ENCODE assay signal across 8 cellular contexts in the genomic region with DNA sequence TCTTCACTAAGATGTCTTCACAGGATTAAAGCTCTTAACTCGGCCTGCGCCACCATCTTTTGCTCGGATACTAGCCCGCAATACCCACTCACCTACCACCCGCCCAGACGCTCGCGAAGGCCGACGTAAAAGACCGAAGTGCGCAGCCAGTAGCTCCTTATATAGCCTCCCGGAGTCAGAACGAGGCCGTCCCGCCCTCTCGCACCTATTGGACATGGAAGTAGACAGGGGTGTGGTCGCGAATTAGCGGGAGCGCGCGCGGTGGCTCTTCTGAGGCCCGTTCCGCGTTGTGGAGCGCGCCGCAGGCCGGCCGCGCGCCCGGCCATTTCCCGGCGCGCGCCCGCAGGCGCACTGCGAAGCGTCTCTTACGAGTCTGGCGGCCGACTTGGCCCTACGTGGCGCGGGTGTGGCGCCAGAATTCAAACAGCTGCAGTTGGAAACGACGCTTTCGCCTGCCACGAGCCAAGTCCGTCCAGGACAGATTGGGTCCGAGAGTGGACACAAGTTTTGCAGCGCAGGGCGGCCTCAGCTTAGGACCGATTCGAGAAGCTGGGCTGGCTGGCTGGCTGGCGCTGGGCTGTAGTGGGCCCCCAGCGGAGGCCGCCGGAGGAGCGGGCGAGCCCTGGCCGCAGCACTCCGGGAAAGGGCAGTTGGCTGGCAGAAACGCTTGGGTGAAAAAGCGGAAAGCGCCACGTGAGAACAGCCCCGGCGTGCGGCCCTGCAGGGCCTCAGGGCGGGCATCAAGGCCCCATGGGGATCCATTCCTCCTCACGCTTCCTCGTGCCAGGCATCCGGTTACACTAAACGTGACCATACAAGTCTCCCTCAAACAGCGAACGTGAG. TPM values are rescaled to one million over a fixed set of nuclear protein-coding genes. Genes with fewer than 3 reads are reported as not detected.
DNase-seq lines count a peak whose midpoint lies in the region; ATAC-seq and TF ChIP-seq lines count a peak whose summit lies in the region.

No MANE protein-coding gene starts in this region.

- peak; percentile 82 for ATAC-seq in HG02678 (IDR thresholded peaks at IDR 0.05; ENCODE audit: unreplicated experiment)

- H3K27ac ChIP-seq in cardiac muscle cell (peak overlapping the region; percentile 94), trophoblast cell (ENCODE audit: low read depth, low read length) (peak overlapping the region; percentile 93), transverse colon (peak overlapping the region; percentile 95 to 99 (median 96))

- intact Hi-C loops in transverse colon (cut with DNase I; ENCODE audit: low total_unique reads) = loop anchor here (1.0 to 10.0 kb wide), 2 partner anchors 37 to 84 kb away; a partner anchor contains a TSS

- peak overlapping the region; percentile 70 for H2BK120ac ChIP-seq in trophoblast cell (ENCODE audit: insufficient read depth, low read length, poor library complexity)

- H4K8ac ChIP-seq in trophoblast cell (ENCODE audit: low read depth, low read length) = peak overlapping the region; percentile 81

- H3K27me3 ChIP-seq in cardiac muscle cell (no peaks in the 10 kb centered on the region), trophoblast cell (ENCODE audit: insufficient read depth, low read length) (no peaks in the 10 kb centered on the region), transverse colon (no peaks in the 10 kb centered on the region)

- H3K23ac ChIP-seq in trophoblast cell (ENCODE audit: low read length) = no peak overlapping the region

- no peak for TF ChIP-seq CTCF in GM12865 (IDR thresholded peaks at IDR 0.05; ENCODE audit: insufficient read depth, low read depth, low read length, missing control alignments)
- no peak for TF ChIP-seq CTCF in cardiac muscle cell (IDR thresholded peaks at IDR 0.05; ENCODE audit: low read depth, low read length)
- no peak for TF ChIP-seq CTCF in transverse colon (IDR thresholded peaks at IDR 0.05)

- peak; percentile 100 for DNase-seq in GM12865 (ENCODE audit: low read depth)
- peak; percentile 98 for DNase-seq in NCI-H1105 treated with DMSO at 0.1 percent for 48 hours (lab: John Stamatoyannopoulos, UW)
- DNase-seq in SKM-1 treated with dmso at 0.1 percent for 144 hours (lab: John Stamatoyannopoulos, UW; ENCODE audit: unreplicated experiment) = peak; percentile 97
- peak; percentile 95 for DNase-seq in activated naive CD8-positive, alpha-beta T cell treated with anti-CD3 and anti-CD28 coated beads, Interleukin-2, amount 50 U/mL, for 16 hours (ENCODE audit: low read depth, low spot score)
- peak; percentile 98 to 99 for DNase-seq in cardiac muscle cell (ENCODE audit: low read depth in 1 of 2, low spot score in 1 of 2)
- DNase-seq in trophoblast cell = peak; percentile 99
- peak; percentile 98 for DNase-seq in transverse colon

- peak overlapping the region; percentile 82 for H3K4me3 ChIP-seq in GM12865 (ENCODE audit: low read depth, low read length)
- H3K4me3 ChIP-seq in cardiac muscle cell = peak overlapping the region; percentile 91
- peak overlapping the region; percentile 97 for H3K4me3 ChIP-seq in trophoblast cell (ENCODE audit: low read depth, low read length)
- peak overlapping the region; percentile 85 to 99 (median 97) for H3K4me3 ChIP-seq in transverse colon

- peak overlapping the region; percentile 82 for H3K4me2 ChIP-seq in trophoblast cell (ENCODE audit: low read length)

- H3K79me1 ChIP-seq in trophoblast cell (ENCODE audit: low read length) = peaks cover 10% of the 10 kb centered on the region

- peak overlapping the region; percentile 97 for H3K4ac ChIP-seq in trophoblast cell (ENCODE audit: low read depth, low read length)

- no peak for TF ChIP-seq EP300 in transverse colon (IDR thresholded peaks at IDR 0.05; ENCODE audit: low read depth)

- peak overlapping the region; percentile 78 for H3K18ac ChIP-seq in trophoblast cell (ENCODE audit: low read length)

- H4K91ac ChIP-seq in trophoblast cell (ENCODE audit: low read depth, low read length) = peak overlapping the region; percentile 94

- H3K9ac ChIP-seq in trophoblast cell (ENCODE audit: low read length) = peak overlapping the region; percentile 98

- H3K4me1 ChIP-seq in cardiac muscle cell (ENCODE audit: low read depth) (peaks cover 6% of the 10 kb centered on the region), trophoblast cell (ENCODE audit: control insufficient read depth in 1 of 2, insufficient read depth in 2 of 2, low read length in 2 of 2) (peaks cover 0 to 5% of the 10 kb centered on the region in 2 experiments), transverse colon (peaks cover 4 to 45% (median 30%) of the 10 kb centered on the region in 4 donors)

- no peaks in the 10 kb centered on the region for H3K9me3 ChIP-seq in cardiac muscle cell (ENCODE audit: low read depth)
- H3K9me3 ChIP-seq in trophoblast cell (ENCODE audit: insufficient read depth, low read depth, low read length) = no peaks in the 10 kb centered on the region
- H3K9me3 ChIP-seq in transverse colon = no peaks in the 10 kb centered on the region

- WGBS in trophoblast cell (ENCODE audit: extremely low coverage, insufficient coverage, insufficient read length) = no CpG with 5 or more reads among the region's 82 CpGs
- 0% methylated on average over 3 to 62 of the region's 82 CpGs for WGBS in transverse colon (ENCODE audit: low coverage in 1 of 2), 2 donors

- H2BK12ac ChIP-seq in trophoblast cell (ENCODE audit: low read length) = no peak overlapping the region

- H2BK5ac ChIP-seq in trophoblast cell (ENCODE audit: low read depth, low read length, poor library complexity) = peak overlapping the region; percentile 94

- H2AFZ ChIP-seq in trophoblast cell (ENCODE audit: insufficient read depth, low read length, poor library complexity) = peak overlapping the region; percentile 90

- peak overlapping the region; percentile 76 for H3K14ac ChIP-seq in trophoblast cell (ENCODE audit: low read length)

- peak overlapping the region; percentile 89 for H4K12ac ChIP-seq in trophoblast cell (ENCODE audit: low read depth, low read length)

- peak; percentile 100 for TF ChIP-seq POLR2A in transverse colon (IDR thresholded peaks at IDR 0.05)

- peaks cover 11% of the 10 kb centered on the region for H3K79me2 ChIP-seq in trophoblast cell (ENCODE audit: control insufficient read depth, insufficient read depth, low read length, poor library complexity)

- in situ Hi-C loops in transverse colon (cut with MboI; ENCODE audit: low pct_ligation_motif_present in 1 of 4, low pct_unique_long_range_greater_than_20kb in 1 of 4, low sequenced_read_pairs in 3 of 4) = loop anchor here in 1 of 4 donors (5.0 kb wide), 1 partner anchor 87 kb away; a partner anchor contains a TSS

- H3K36me3 ChIP-seq in cardiac muscle cell (no peaks in the 10 kb centered on the region), trophoblast cell (ENCODE audit: control insufficient read depth in 1 of 2, insufficient read depth in 2 of 2, low read length in 2 of 2) (peaks cover 0 to 2% of the 10 kb centered on the region in 2 experiments), transverse colon (no peaks in the 10 kb centered on the region)

- peak overlapping the region; percentile 30 for H2AK5ac ChIP-seq in trophoblast cell (ENCODE audit: low read length)

RNA-seq across cellular contexts. Expression of a gene that starts 36.1 kb away (rescaled TPM):
- total RNA-seq in cardiac muscle cell (28.5 and 40.7 TPM in 2 replicates), transverse colon (10 to 100 TPM; 27.7 to 84.8 (median 41.9) TPM)
- 45.9 and 48.8 TPM in 2 replicates for polyA plus RNA-seq in cardiac muscle cell
- 118 and 119 TPM in 2 replicates for polyA plus RNA-seq in trophoblast cell (2013)

Comparison
In these comparisons a context has a peak if more than half of its experiments do, and no peak if none do; other contexts are left out.
1. Peak in every context shown above with its lines: DNase-seq, ATAC-seq, H3K4me3 ChIP-seq and H3K27ac ChIP-seq.